Comparison of ENCODE assay signal across 8 cellular contexts in the genomic region with DNA sequence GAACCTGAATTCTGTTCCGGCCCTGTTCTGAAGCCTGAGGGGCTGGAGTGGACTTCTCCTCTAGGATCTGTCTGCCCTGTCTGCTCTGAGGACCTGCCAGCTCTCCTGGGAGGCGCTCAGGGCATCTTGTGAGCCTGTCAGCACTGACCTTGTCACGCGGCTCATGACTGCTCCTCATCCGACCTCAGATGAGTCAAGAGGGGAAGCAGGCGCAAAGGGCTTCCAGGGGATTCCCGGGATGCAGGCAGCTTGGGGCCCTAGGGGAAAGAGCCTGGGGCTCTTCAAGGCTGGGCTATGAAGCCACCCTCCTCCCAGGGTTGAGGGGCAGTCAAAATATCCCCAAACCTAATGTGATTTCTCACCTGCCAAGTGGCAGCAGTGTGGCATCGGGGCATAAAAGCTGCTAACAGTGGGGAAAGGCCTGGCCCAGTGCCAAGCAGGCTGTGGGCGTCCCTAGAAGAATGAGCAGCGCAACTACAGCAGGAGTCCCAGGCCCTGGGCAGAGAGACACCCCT. TPM values are rescaled to one million over a fixed set of nuclear protein-coding genes. Genes with fewer than 3 reads are reported as not detected.
DNase-seq lines count a peak whose midpoint lies in the region; ATAC-seq, FAIRE-seq and TF ChIP-seq lines count a peak whose summit lies in the region.

No MANE protein-coding gene starts in this region.

- H2AK5ac ChIP-seq in mesendoderm (ENCODE audit: low read length), result no peak overlapping the region

- H4K8ac ChIP-seq in mesendoderm (ENCODE audit: low read depth, low read length), result no peak overlapping the region

- H3K9me1 ChIP-seq in keratinocyte (ENCODE audit: control insufficient read depth, extremely low read depth, insufficient read depth, low read length), result no peaks in the 10 kb centered on the region

- H3K23ac ChIP-seq in mesendoderm (ENCODE audit: low read length), result no peak overlapping the region

- no peak overlapping the region for H2BK15ac ChIP-seq in mesendoderm (replicated peaks; ENCODE audit: low read depth)

- no peaks in the 10 kb centered on the region for H3K9me3 Mint-ChIP-seq in astrocyte (ENCODE audit: unreplicated experiment)

- peak overlapping the region; percentile 19 for H3K9ac ChIP-seq in astrocyte (ENCODE audit: low read length)
- peak overlapping the region; percentile 72 for H3K9ac ChIP-seq in keratinocyte (ENCODE audit: control insufficient read depth, extremely low read depth, insufficient read depth, low read length)
- no peak overlapping the region for H3K9ac ChIP-seq in mesendoderm (ENCODE audit: low read length)

- TF ChIP-seq CTCF in astrocyte (IDR thresholded peaks at IDR 0.05; ENCODE audit: insufficient read depth, low read depth, low read length), result no peak
- no peak for TF ChIP-seq CTCF in keratinocyte (optimal IDR thresholded peaks at IDR 0.05 in 1 of 3, IDR thresholded peaks at IDR 0.05 in 1 of 3, conservative IDR thresholded peaks at IDR 0.05 in 1 of 3; ENCODE audit: extremely low read depth in 1 of 3, insufficient read depth in 2 of 3, low read length in 3 of 3)

- DNase-seq in SIG-M5 treated with dmso at 0.1 percent for 504 hours (lab: John Stamatoyannopoulos, UW; ENCODE audit: unreplicated experiment) (peak; percentile 6), SIG-M5 (lab: John Stamatoyannopoulos, UW) (no peak), T-helper 17 cell (peak; percentile 51 to 69 (median 62)), astrocyte (ENCODE audit: low read depth) (peak; percentile 81), keratinocyte (ENCODE audit: low read depth, low spot score) (peak; percentile 97), mesendoderm (no peak)
- DNase-seq in stimulated activated CD4-positive, alpha-beta T cell treated with anti-CD3 and anti-CD28 coated beads, Interleukin-2, amount 100 ng/mL, for 48 hours, result peak; percentile 73 to 75

- no peak overlapping the region for H2BK5ac ChIP-seq in mesendoderm (ENCODE audit: low read length)

- H3K4me2 ChIP-seq in astrocyte (ENCODE audit: low read length) (peak overlapping the region; percentile 52), keratinocyte (ENCODE audit: control insufficient read depth, extremely low read depth, insufficient read depth, low read depth, low read length) (peak overlapping the region; percentile 63), mesendoderm (ENCODE audit: low read length) (no peak overlapping the region)

- H3K27me3 Mint-ChIP-seq in T-helper 17 cell (no peaks in the 10 kb centered on the region), astrocyte (ENCODE audit: low read depth, unreplicated experiment) (no peaks in the 10 kb centered on the region)

- H4K20me1 ChIP-seq in astrocyte (ENCODE audit: insufficient read depth, low read length), result no peaks in the 10 kb centered on the region
- no peaks in the 10 kb centered on the region for H4K20me1 ChIP-seq in keratinocyte (ENCODE audit: control insufficient read depth, extremely low read depth, insufficient read depth, low read length)

- no peaks in the 10 kb centered on the region for H3K79me1 ChIP-seq in mesendoderm (ENCODE audit: low read length)

- H3K4ac ChIP-seq in mesendoderm (ENCODE audit: low read depth, low read length), result no peak overlapping the region

- H3K4me3 Mint-ChIP-seq in T-helper 17 cell (peak overlapping the region; percentile 70), astrocyte (ENCODE audit: unreplicated experiment) (peak overlapping the region; percentile 52)

- H3K79me2 ChIP-seq in astrocyte (ENCODE audit: insufficient read depth, low read length), result no peaks in the 10 kb centered on the region
- no peaks in the 10 kb centered on the region for H3K79me2 ChIP-seq in keratinocyte (ENCODE audit: control insufficient read depth, insufficient read depth, low read length)
- no peaks in the 10 kb centered on the region for H3K79me2 ChIP-seq in mesendoderm (ENCODE audit: control insufficient read depth, insufficient read depth, low read length)

- peak overlapping the region; percentile 96 for H3K27ac Mint-ChIP-seq in T-helper 17 cell
- H3K27ac Mint-ChIP-seq in astrocyte (ENCODE audit: unreplicated experiment), result peak overlapping the region; percentile 19

- H3K36me3 Mint-ChIP-seq in T-helper 17 cell (ENCODE audit: low read depth) (no peaks in the 10 kb centered on the region), astrocyte (ENCODE audit: low read depth, unreplicated experiment) (no peaks in the 10 kb centered on the region)

- H3K36me3 ChIP-seq in astrocyte (ENCODE audit: insufficient read depth, low read length) (no peaks in the 10 kb centered on the region), keratinocyte (ENCODE audit: control insufficient read depth in 2 of 2, extremely low read depth in 1 of 2, insufficient read depth in 2 of 2, low read length in 2 of 2) (no peaks in the 10 kb centered on the region), mesendoderm (ENCODE audit: control insufficient read depth, insufficient read depth, low read length) (no peaks in the 10 kb centered on the region)

- dilution Hi-C loops in keratinocyte (cut with MboI; ENCODE audit: extremely low pct_ligation_motif_present, low sequenced_read_pairs), result no loop called here

- no peak overlapping the region for H3K18ac ChIP-seq in mesendoderm (ENCODE audit: low read length)

- H3K4me3 ChIP-seq in astrocyte (ENCODE audit: insufficient read depth, low read depth, low read length), result no peak overlapping the region
- H3K4me3 ChIP-seq in keratinocyte (ENCODE audit: control insufficient read depth in 2 of 3, extremely low read depth in 1 of 3, insufficient read depth in 2 of 3, low read depth in 1 of 3, low read length in 3 of 3), result no peak overlapping the region
- no peak overlapping the region for H3K4me3 ChIP-seq in mesendoderm (ENCODE audit: low read length)

- H2AFZ ChIP-seq in astrocyte (ENCODE audit: low read depth, low read length) (peak overlapping the region; percentile 22), keratinocyte (ENCODE audit: control insufficient read depth, low read length) (no peak overlapping the region)

- H3K9me3 ChIP-seq in T-helper 17 cell (ENCODE audit: control insufficient read depth, low read length, poor library complexity, severe bottlenecking), result no peaks in the 10 kb centered on the region
- no peaks in the 10 kb centered on the region for H3K9me3 ChIP-seq in astrocyte (ENCODE audit: insufficient read depth, low read depth, low read length)
- no peaks in the 10 kb centered on the region for H3K9me3 ChIP-seq in keratinocyte (ENCODE audit: control insufficient read depth, low read depth, low read length)

- no peak overlapping the region for H2BK120ac ChIP-seq in mesendoderm (ENCODE audit: low read depth, low read length)

- no CpG with 5 or more reads among the region's 10 CpGs for WGBS in mesendoderm (ENCODE audit: extremely low coverage, insufficient coverage, low lambda C conversion rate)

- peaks cover 20% of the 10 kb centered on the region for H3K4me1 Mint-ChIP-seq in T-helper 17 cell
- peaks cover 20% of the 10 kb centered on the region for H3K4me1 Mint-ChIP-seq in astrocyte (ENCODE audit: low read depth, unreplicated experiment)

- no peak overlapping the region for H3K56ac ChIP-seq in mesendoderm (ENCODE audit: low read length)

- no peak for FAIRE-seq in astrocyte (lab: Jason Lieb, UNC)
- FAIRE-seq in keratinocyte (lab: Jason Lieb, UNC), result peak; percentile 70

- H3K4me1 ChIP-seq in astrocyte (ENCODE audit: insufficient read depth, low read length) (peaks cover 20% of the 10 kb centered on the region), keratinocyte (ENCODE audit: control insufficient read depth, extremely low read depth, insufficient read depth, low read length) (peaks cover 30% of the 10 kb centered on the region), mesendoderm (ENCODE audit: control insufficient read depth, low read depth, low read length) (no peaks in the 10 kb centered on the region)

- H3K27ac ChIP-seq in astrocyte (ENCODE audit: low read depth, low read length) (peak overlapping the region; percentile 20), keratinocyte (ENCODE audit: control insufficient read depth, insufficient read depth, low read length) (peak overlapping the region; percentile 97), mesendoderm (ENCODE audit: low read depth, low read length) (no peak overlapping the region)

- H4K5ac ChIP-seq in mesendoderm (ENCODE audit: low read length), result no peak overlapping the region

- no peaks in the 10 kb centered on the region for H3K27me3 ChIP-seq in astrocyte (ENCODE audit: insufficient read depth, low read length)
- H3K27me3 ChIP-seq in keratinocyte (ENCODE audit: control insufficient read depth, extremely low read depth, insufficient read depth, low read length), result no peaks in the 10 kb centered on the region
- H3K27me3 ChIP-seq in mesendoderm (ENCODE audit: insufficient read depth, low read length, poor library complexity), result no peaks in the 10 kb centered on the region

- ATAC-seq in HG03378 (IDR thresholded peaks at IDR 0.05; ENCODE audit: unreplicated experiment) (peak; percentile 43), T-helper 17 cell (peak; percentile 82)

RNA-seq across cellular contexts. Expression of a gene that starts 27.6 kb away (rescaled TPM):
- total RNA-seq in T-helper 17 cell, result 1 to 10 TPM; 3.0 to 8.9 TPM
- 1.1 and 1.6 TPM in 2 replicates for total RNA-seq in astrocyte
- 0.53 to 1.1 TPM (median 0.96 TPM) in 3 replicates for polyA plus RNA-seq in keratinocyte
- 0.76 TPM for polyA plus RNA-seq in keratinocyte (2011; ENCODE audit: low read depth)
- polyA plus RNA-seq in keratinocyte (2011; cell fraction: cytosol; rRNA removed), result 0.56 and 0.73 TPM in 2 replicates
- polyA plus RNA-seq in keratinocyte (2011; cell fraction: nucleus; rRNA removed), result 1.1 and 1.8 TPM in 2 replicates
- 0.90 and 1.2 TPM in 2 replicates for polyA plus RNA-seq in keratinocyte (2012; ENCODE audit: low replicate concordance)
- 1.8 to 3.0 TPM (median 1.9 TPM) in 3 replicates for polyA minus RNA-seq in keratinocyte
- polyA minus RNA-seq in keratinocyte (2011; cell fraction: cytosol; rRNA and poly(A)+ RNA removed), result not detected
- 0.84 and 1.6 TPM in 2 replicates for polyA minus RNA-seq in keratinocyte (2011; cell fraction: nucleus; rRNA and poly(A)+ RNA removed)
- polyA plus RNA-seq in mesendoderm (2013, experiment 1 of 2), result 1.2 TPM
- 1.4 TPM for polyA plus RNA-seq in mesendoderm (2013, experiment 2 of 2)

RNA-seq across cellular contexts. Expression of a gene that starts 42.3 kb away (rescaled TPM):
- total RNA-seq in T-helper 17 cell, result 10 to 100 TPM; 16.3 to 18.2 TPM
- 11.5 and 12.1 TPM in 2 replicates for total RNA-seq in astrocyte
- polyA plus RNA-seq in keratinocyte, result 8.8 to 12.0 TPM (median 11.2 TPM) in 3 replicates
- 1.0 TPM for polyA plus RNA-seq in keratinocyte (2011; ENCODE audit: low read depth)
- 8.1 and 9.4 TPM in 2 replicates for polyA plus RNA-seq in keratinocyte (2011; cell fraction: cytosol; rRNA removed)
- 14.6 and 17.0 TPM in 2 replicates for polyA plus RNA-seq in keratinocyte (2011; cell fraction: nucleus; rRNA removed)
- polyA plus RNA-seq in keratinocyte (2012; ENCODE audit: low replicate concordance), result 4.9 and 11.6 TPM in 2 replicates
- 11.8 to 17.8 TPM (median 12.1 TPM) in 3 replicates for polyA minus RNA-seq in keratinocyte
- polyA minus RNA-seq in keratinocyte (2011; cell fraction: cytosol; rRNA and poly(A)+ RNA removed), result 11.7 TPM
- 11.0 and 13.6 TPM in 2 replicates for polyA minus RNA-seq in keratinocyte (2011; cell fraction: nucleus; rRNA and poly(A)+ RNA removed)
- polyA plus RNA-seq in mesendoderm (2013, experiment 1 of 2), result 10.9 TPM
- 11.2 TPM for polyA plus RNA-seq in mesendoderm (2013, experiment 2 of 2)

RNA-seq across cellular contexts. Expression of a gene that starts 58.6 kb away (rescaled TPM):
- under 1 TPM; 0.44 to 0.45 TPM for total RNA-seq in T-helper 17 cell
- total RNA-seq in astrocyte, result 0.48 and 1.7 TPM in 2 replicates
- 2.3 to 7.6 TPM (median 6.2 TPM) in 3 replicates for polyA plus RNA-seq in keratinocyte
- polyA plus RNA-seq in keratinocyte (2011; ENCODE audit: low read depth), result not detected
- polyA plus RNA-seq in keratinocyte (2011; cell fraction: cytosol; rRNA removed), result 0.44 and 0.75 TPM in 2 replicates
- 7.1 and 7.3 TPM in 2 replicates for polyA plus RNA-seq in keratinocyte (2011; cell fraction: nucleus; rRNA removed)
- polyA plus RNA-seq in keratinocyte (2012; ENCODE audit: low replicate concordance), result 4.9 TPM in 1 of 2 replicates, not detected in the other
- polyA minus RNA-seq in keratinocyte, result 1.1 to 9.9 TPM (median 3.0 TPM) in 3 replicates
- 6.9 TPM for polyA minus RNA-seq in keratinocyte (2011; cell fraction: cytosol; rRNA and poly(A)+ RNA removed)
- 0.63 and 1.4 TPM in 2 replicates for polyA minus RNA-seq in keratinocyte (2011; cell fraction: nucleus; rRNA and poly(A)+ RNA removed)
- 35.6 TPM for polyA plus RNA-seq in mesendoderm (2013, experiment 1 of 2)
- polyA plus RNA-seq in mesendoderm (2013, experiment 2 of 2), result 34.6 TPM

Comparison
In these comparisons a context has a peak if more than half of its experiments do, and no peak if none do; other contexts are left out.
1. DNase-seq: peak in SIG-M5 treated with dmso at 0.1 percent for 504 hours (single experiment), T-helper 17 cell (3 of 3), astrocyte (single experiment), keratinocyte (single experiment) and stimulated activated CD4-positive, alpha-beta T cell treated with anti-CD3 and anti-CD28 coated beads, Interleukin-2, amount 100 ng/mL, for 48 hours (2 of 2); none in SIG-M5 (single experiment) and mesendoderm (single experiment).